In genomic region chr1:110267260-110267659, GRCh38 we compare ENCODE assay signal across 25 cellular contexts.
"Had no signal": no experiment of that assay in that cellular context is flagged by ENCODE, and none has a peak within 500 bp of the region (broad histone marks: within the 10 kb centered on the region; RNA-seq: fewer than 3 reads in every experiment).

No MANE protein-coding gene starts in this region.

- H3K27ac ChIP-seq: adrenal gland, ascending aorta, cardiac muscle cell had no signal

- H3K27ac Mint-ChIP-seq: activated CD8-positive, alpha-beta T cell treated with anti-CD3 and anti-CD28 coated beads, Interleukin-2, amount 10 ng/mL, durations not matched to agents 7 days and 5 days; activated naive CD8-positive, alpha-beta T cell treated with anti-CD3 and anti-CD28 coated beads, Interleukin-2, amount 10 ng/mL, durations not matched to agents 7 days and 5 days; T-helper 1 cell treated with Interleukin-12 subunit alpha and Interleukin-12 subunit beta and Interleukin-4 antibody, amounts not matched to agents 30 μg/mL and 1 μg/mL, for 36 hours; WTC11 had no signal

- H3K4me3 Mint-ChIP-seq: activated CD8-positive, alpha-beta T cell treated with anti-CD3 and anti-CD28 coated beads, Interleukin-2, amount 10 ng/mL, durations not matched to agents 7 days and 5 days; activated naive CD8-positive, alpha-beta T cell treated with anti-CD3 and anti-CD28 coated beads, Interleukin-2, amount 10 ng/mL, durations not matched to agents 7 days and 5 days; brain; T-helper 1 cell treated with Interleukin-12 subunit alpha and Interleukin-12 subunit beta and Interleukin-4 antibody, amounts not matched to agents 30 μg/mL and 1 μg/mL, for 36 hours; WTC11 had no signal

- H3K36me3 ChIP-seq: adrenal gland, ascending aorta, cardiac muscle cell, MG63 had no signal

- H3K9me3 ChIP-seq: adrenal gland, ascending aorta, MG63 had no signal

- H3K27me3 ChIP-seq: adrenal gland, ascending aorta, cardiac muscle cell had no signal

- H3K4me1 ChIP-seq: adrenal gland, ascending aorta had no signal

- H3K36me3 Mint-ChIP-seq: activated naive CD8-positive, alpha-beta T cell treated with anti-CD3 and anti-CD28 coated beads, Interleukin-2, amount 10 ng/mL, durations not matched to agents 7 days and 5 days; brain; WTC11 had no signal

- ATAC-seq: activated CD8-positive, alpha-beta T cell treated with anti-CD3 and anti-CD28 coated beads, Interleukin-2, amount 10 ng/mL, durations not matched to agents 7 days and 5 days; PC-3; WTC11 had no signal

- H3K4me3 ChIP-seq: adrenal gland, ascending aorta, cardiac muscle cell, MG63 had no signal

- DNase-seq: activated CD4-positive, alpha-beta T cell treated with anti-CD3 and anti-CD28 coated beads for 48 hours; activated CD4-positive, alpha-beta T cell treated with anti-CD3 and anti-CD28 coated beads, Interleukin-2, amount 50 U/mL, for 4 hours; activated CD4-positive, CD25-positive, alpha-beta regulatory T cell treated with anti-CD3 and anti-CD28 coated beads, Interleukin-2, amount 50 U/mL, for 72 hours; activated CD8-positive, alpha-beta memory T cell treated with anti-CD3 and anti-CD28 coated beads, Interleukin-2, amount 50 U/mL, for 48 hours; activated CD8-positive, alpha-beta T cell treated with anti-CD3 and anti-CD28 coated beads, Interleukin-2, amount 10 ng/mL, durations not matched to agents 7 days and 5 days; activated naive CD4-positive, alpha-beta T cell treated with anti-CD3 and anti-CD28 coated beads, Interleukin-2, amount 50 U/mL, for 16 hours; activated naive CD8-positive, alpha-beta T cell treated with anti-CD3 and anti-CD28 coated beads, Interleukin-2, amount 10 ng/mL, durations not matched to agents 7 days and 5 days; activated T-cell treated with anti-CD3 and anti-CD28 coated beads, Interleukin-2, amount 50 U/mL, for 1 hour; adrenal gland; MG63; NCI-H1092 treated with DMSO at 0.1 percent for 48 hours; NCI-H1417 treated with DMSO at 0.1 percent for 48 hours; NCI-H2029; NCI-H2107; NCI-H345; NCI-H510A; NCI-H526 treated with DMSO at 0.1 percent for 48 hours; NK-92 treated with Interleukin-12 subunit alpha and Interleukin-12 subunit beta, amount 100 ng/mL, for 24 hours; PC-3; SHP77 treated with DMSO at 0.1 percent for 48 hours had no signal

- H3K9me3 Mint-ChIP-seq: activated naive CD8-positive, alpha-beta T cell treated with anti-CD3 and anti-CD28 coated beads, Interleukin-2, amount 10 ng/mL, durations not matched to agents 7 days and 5 days; brain; T-helper 1 cell treated with Interleukin-12 subunit alpha and Interleukin-12 subunit beta and Interleukin-4 antibody, amounts not matched to agents 30 μg/mL and 1 μg/mL, for 36 hours had no signal
